ENCODE assay signal across 20 cellular contexts in the genomic region with DNA sequence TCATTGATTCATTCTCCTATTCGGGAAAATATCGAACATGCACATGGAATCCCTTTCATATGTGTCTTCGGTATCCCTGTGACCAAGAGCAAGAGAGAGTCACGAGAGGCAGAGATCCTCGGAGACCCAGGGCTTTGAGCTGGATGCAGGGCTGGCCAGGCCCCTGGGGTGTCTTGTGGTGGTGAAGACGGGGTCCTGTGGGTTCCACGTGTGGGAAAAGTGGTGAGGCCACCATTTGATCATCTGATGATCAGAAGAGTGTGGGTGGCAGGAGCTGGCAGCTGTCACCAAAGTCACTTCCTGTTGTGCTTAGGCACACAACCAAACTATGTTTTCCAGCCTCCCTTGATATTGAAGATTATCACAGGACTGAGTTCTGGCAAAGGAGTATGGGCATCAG.
"Had no signal": no experiment of that assay in that cellular context is flagged by ENCODE, and none has a peak within 500 bp of the region (broad histone marks: within the 10 kb centered on the region; RNA-seq: fewer than 3 reads in every experiment).

No MANE protein-coding gene starts in this region.

- H3K4me1 ChIP-seq: ascending aorta, esophagus muscularis mucosa, gastroesophageal sphincter, heart left ventricle, parathyroid adenoma, sigmoid colon, stomach had no signal

- DNase-seq: activated CD4-positive, alpha-beta T cell treated with anti-CD3 and anti-CD28 coated beads for 48 hours; activated CD8-positive, alpha-beta T cell treated with anti-CD3 and anti-CD28 coated beads, Interleukin-2, amount 10 ng/mL, durations not matched to agents 7 days and 5 days; activated naive CD4-positive, alpha-beta T cell treated with anti-CD3 and anti-CD28 coated beads, Interleukin-2, amount 50 U/mL, for 16 hours; effector CD8-positive, alpha-beta T cell; heart left ventricle; mesenchymal stem cell; sigmoid colon; stimulated activated CD4-positive, alpha-beta T cell treated with anti-CD3 and anti-CD28 coated beads, Interleukin-4, amount 100 ng/mL, for 24 hours; trophoblast cell had no signal

- H3K9me3 Mint-ChIP-seq: activated T-helper 2 cell treated with anti-CD3 and anti-CD28 coated beads, Interferon-gamma antibody, Interleukin-2, Interleukin-4, amounts not matched to agents 10 μg/mL and 5 μg/mL and 100 μg/mL, durations not matched to agents 14 hours and 24 hours and 36 hours; central memory CD8-positive, alpha-beta T cell; stimulated activated effector memory CD8-positive, alpha-beta T cell treated with anti-CD3 and anti-CD28 coated beads, Interleukin-12 subunit alpha, Interleukin-12 subunit beta, amount 100 ng/mL, for 72 hours; T-helper 2 cell treated with Interferon-gamma antibody and Interleukin-4, amounts not matched to agents 5 μg/mL and 100 μg/mL, for 36 hours had no signal

- ATAC-seq: activated CD8-positive, alpha-beta T cell treated with anti-CD3 and anti-CD28 coated beads, Interleukin-2, amount 10 ng/mL, durations not matched to agents 7 days and 5 days; gastroesophageal sphincter; heart left ventricle; naive thymus-derived CD4-positive, alpha-beta T cell; stimulated activated effector memory CD8-positive, alpha-beta T cell treated with anti-CD3 and anti-CD28 coated beads, Interleukin-12 subunit alpha, Interleukin-12 subunit beta, amount 100 ng/mL, for 72 hours had no signal

- H3K27ac Mint-ChIP-seq: activated CD8-positive, alpha-beta T cell treated with anti-CD3 and anti-CD28 coated beads, Interleukin-2, amount 10 ng/mL, durations not matched to agents 7 days and 5 days; activated T-helper 2 cell treated with anti-CD3 and anti-CD28 coated beads, Interferon-gamma antibody, Interleukin-2, Interleukin-4, amounts not matched to agents 10 μg/mL and 5 μg/mL and 100 μg/mL, durations not matched to agents 14 hours and 24 hours and 36 hours; stimulated activated effector memory CD8-positive, alpha-beta T cell treated with anti-CD3 and anti-CD28 coated beads, Interleukin-12 subunit alpha, Interleukin-12 subunit beta, amount 100 ng/mL, for 72 hours; T-helper 2 cell treated with Interferon-gamma antibody and Interleukin-4, amounts not matched to agents 5 μg/mL and 100 μg/mL, for 36 hours had no signal

- H3K4me3 ChIP-seq: ascending aorta, esophagus muscularis mucosa, gastroesophageal sphincter, heart left ventricle, sigmoid colon, stomach had no signal

- H3K27ac ChIP-seq: ascending aorta, esophagus muscularis mucosa, gastroesophageal sphincter, heart left ventricle, neutrophil, parathyroid adenoma, sigmoid colon, stomach had no signal

- H3K27me3 ChIP-seq: ascending aorta had no signal

- H3K9ac ChIP-seq: parathyroid adenoma had no signal

- H3K9me3 ChIP-seq: neutrophil had no signal

- H3K36me3 Mint-ChIP-seq: stimulated activated effector memory CD8-positive, alpha-beta T cell treated with anti-CD3 and anti-CD28 coated beads, Interleukin-12 subunit alpha, Interleukin-12 subunit beta, amount 100 ng/mL, for 72 hours had no signal

- H3K4me3 Mint-ChIP-seq: activated CD8-positive, alpha-beta T cell treated with anti-CD3 and anti-CD28 coated beads, Interleukin-2, amount 10 ng/mL, durations not matched to agents 7 days and 5 days; central memory CD8-positive, alpha-beta T cell; stimulated activated effector memory CD8-positive, alpha-beta T cell treated with anti-CD3 and anti-CD28 coated beads, Interleukin-12 subunit alpha, Interleukin-12 subunit beta, amount 100 ng/mL, for 72 hours; T-helper 2 cell treated with Interferon-gamma antibody and Interleukin-4, amounts not matched to agents 5 μg/mL and 100 μg/mL, for 36 hours had no signal

- H3K36me3 ChIP-seq: ascending aorta, esophagus muscularis mucosa, gastroesophageal sphincter, heart left ventricle, neutrophil, sigmoid colon, stomach had no signal
